Comparison of ENCODE assay signal across 19 cellular contexts in genomic region chr2:217340176-217340575, GRCh38.
"Had no signal": no experiment of that assay in that cellular context is flagged by ENCODE, and none has a peak within 500 bp of the region (broad histone marks: within the 10 kb centered on the region; RNA-seq: fewer than 3 reads in every experiment).

No MANE protein-coding gene starts in this region.

- H3K79me2 ChIP-seq: parathyroid adenoma had no signal

- H3K9ac ChIP-seq: parathyroid adenoma had no signal

- H3K36me3 ChIP-seq: esophagus squamous epithelium, prostate gland, tibial artery had no signal

- H3K4me1 ChIP-seq: parathyroid adenoma, tibial artery had no signal

- H3K27ac ChIP-seq: epithelial cell of prostate, parathyroid adenoma, prostate gland, tibial artery had no signal

- ATAC-seq: effector memory CD8-positive, alpha-beta T cell; stimulated activated effector memory CD8-positive, alpha-beta T cell treated with anti-CD3 and anti-CD28 coated beads, Interleukin-12 subunit alpha, Interleukin-12 subunit beta, amount 100 ng/mL, for 72 hours; stimulated activated naive CD8-positive, alpha-beta T cell treated with anti-CD3 and anti-CD28 coated beads, Interleukin-15, Interleukin-2, amounts not matched to agents 100 U/mL and 50 U/mL, for 24 hours had no signal

- H3K9me3 ChIP-seq: esophagus squamous epithelium, prostate gland, tibial artery had no signal

- DNase-seq: effector memory CD8-positive, alpha-beta T cell; esophagus squamous epithelium; foreskin fibroblast; hypothalamus; kidney glomerular epithelial cell; mesendoderm; naive B cell; retina; stimulated activated CD4-positive, alpha-beta T cell treated with anti-CD3 and anti-CD28 coated beads, Interleukin-4, amount 100 ng/mL, for 1 hour; stimulated activated CD8-positive, alpha-beta memory T cell treated with anti-CD3 and anti-CD28 coated beads, Interleukin-4, amount 100 ng/mL, for 48 hours; stimulated activated naive CD8-positive, alpha-beta T cell treated with anti-CD3 and anti-CD28 coated beads, Interleukin-15, Interleukin-2, amounts not matched to agents 100 U/mL and 50 U/mL, for 24 hours; tibial artery had no signal

- H3K4me3 ChIP-seq: esophagus squamous epithelium, lung, prostate gland, smooth muscle cell, tibial artery had no signal

- H3K4me2 ChIP-seq: smooth muscle cell had no signal

- H3K27me3 ChIP-seq: esophagus squamous epithelium, tibial artery had no signal

- FAIRE-seq: islet of Langerhans had no signal

- H2AFZ ChIP-seq: parathyroid adenoma had no signal
